23 cellular contexts compared by ENCODE assay signal in genomic region chr15:78261062-78261461, GRCh38. TPM values are rescaled to one million over a fixed set of nuclear protein-coding genes. Genes with fewer than 3 reads are reported as not detected.
"Had no signal": no experiment of that assay in that cellular context is flagged by ENCODE, and none has a peak within 500 bp of the region (broad histone marks: within the 10 kb centered on the region; RNA-seq: fewer than 3 reads in every experiment).

No MANE protein-coding gene starts in this region.

- H3K9me3 ChIP-seq: colonic mucosa, heart left ventricle, mucosa of descending colon, testis, tibial nerve had no signal

- H3K27ac ChIP-seq: colonic mucosa, heart left ventricle, testis, tibial nerve had no signal

- DNase-seq: cerebellar nuclear complex; colonic mucosa; dermis blood vessel endothelial cell; effector CD4-positive, alpha-beta T cell; endodermal cell; erythroblast; foreskin melanocyte; heart left ventricle; kidney glomerular epithelial cell; mammary epithelial cell; mucosa of descending colon; naive thymus-derived CD8-positive, alpha-beta T cell; right cardiac atrium; small intestine; stimulated activated CD4-positive, alpha-beta T cell treated with anti-CD3 and anti-CD28 coated beads, Interleukin-12 subunit alpha, Interleukin-12 subunit beta, amount 100 ng/mL, for 4 hours; stimulated activated naive CD4-positive, alpha-beta T cell; testis had no signal

- ATAC-seq: heart left ventricle; left lobe of liver; mucosa of descending colon; naive thymus-derived CD8-positive, alpha-beta T cell; right cardiac atrium had no signal

- H3K27me3 ChIP-seq: colonic mucosa, heart left ventricle, testis, tibial nerve had no signal

- H3K4me3 ChIP-seq: colonic mucosa, heart left ventricle, mucosa of descending colon, testis, tibial nerve had no signal

- FAIRE-seq: endothelial cell of umbilical vein, islet of Langerhans, small intestine had no signal

- H3K36me3 ChIP-seq: colonic mucosa, heart left ventricle, tibial nerve had no signal

RNA-seq across cellular contexts. Expression of gene DNAJA4, which starts 3.3 kb away (rescaled TPM):
- total RNA-seq: osteocyte had no signal

RNA-seq across cellular contexts. Expression of gene ACSBG1, which starts 26.7 kb away (rescaled TPM):
- total RNA-seq: dermis blood vessel endothelial cell; endothelial cell of umbilical vein; left lobe of liver; naive thymus-derived CD8-positive, alpha-beta T cell; osteocyte; posterior vena cava had no signal
- polyA plus RNA-seq: endothelial cell of umbilical vein, mammary epithelial cell had no signal
